Comparison of ENCODE assay signal across 2 cellular contexts in genomic region chr12:92047058-92047826, GRCh38.
TF ChIP-seq lines count a peak whose summit lies in the region.

No MANE protein-coding gene starts in this region.

TF ChIP-seq in HEK293, 187 proteins besides CTCF, POLR2A, EP300 and RAD21 (continued from another document):
- TF ChIP-seq ZNF280C (tag by site-specific recombination; IDR thresholded peaks at IDR 0.05) (no peak), ZFHX2 (tag by site-specific recombination; conservative IDR thresholded peaks at IDR 0.05) (0 out of 2 replicates have a peak, but pooled peaks have one; percentile 23), BCL11A (tag by site-specific recombination; IDR thresholded peaks at IDR 0.05; ENCODE audit: low read depth) (no peak)
TF ChIP-seq in HEK293: peak in this region for 2.

TF ChIP-seq in neural cell, 6 proteins besides CTCF, POLR2A, EP300 and RAD21:
- TF ChIP-seq REST (IDR thresholded peaks at IDR 0.05; ENCODE audit: borderline replicate concordance) (peak; percentile 20), EZH2 (IDR thresholded peaks at IDR 0.05; ENCODE audit: borderline replicate concordance, insufficient read depth, low read length, poor library complexity, severe bottlenecking) (no peak), TAF1 (IDR thresholded peaks at IDR 0.05; ENCODE audit: low read depth) (no peak), POLR2AphosphoS5 (IDR thresholded peaks at IDR 0.05) (peak; percentile 27)
